ENCODE assay signal across 19 cellular contexts in genomic region chr15:60757831-60758570, GRCh38.
DNase-seq lines count a peak whose midpoint lies in the region; ATAC-seq and TF ChIP-seq lines count a peak whose summit lies in the region.
"Had no signal": no experiment of that assay in that cellular context is flagged by ENCODE, and none has a peak within 500 bp of the region (broad histone marks: within the 10 kb centered on the region; RNA-seq: fewer than 3 reads in every experiment).

No MANE protein-coding gene starts in this region.

- H4K20me1 ChIP-seq in smooth muscle cell (ENCODE audit: low read depth), result peaks cover 25% of the 10 kb centered on the region

- H3K4me2 ChIP-seq in smooth muscle cell, result no peak overlapping the region
- H3K4me2 ChIP-seq: KMS-11 had no signal

- DNase-seq in HT1080 (ENCODE audit: low read depth), result peak; percentile 10
- DNase-seq in NCI-H69 (lab: John Stamatoyannopoulos, UW), result peak; percentile 9
- peak; percentile 55 for DNase-seq in fibroblast of mammary gland (ENCODE audit: low read depth)
- DNase-seq in smooth muscle cell (lab: John Stamatoyannopoulos, UW; ENCODE audit: unreplicated experiment), result no peak
- no peak for DNase-seq in foreskin fibroblast
- DNase-seq in NCI-H1436 treated with DMSO at 0.1 percent for 48 hours (lab: John Stamatoyannopoulos, UW), result no peak
- DNase-seq: activated CD4-positive, alpha-beta T cell treated with anti-CD3 and anti-CD28 coated beads, Interleukin-2, amount 10 ng/mL, durations not matched to agents 7 days and 5 days; activated T-cell treated with anti-CD3 and anti-CD28 coated beads for 4 hours; DND-41; effector memory CD8-positive, alpha-beta T cell; left cardiac atrium; mucosa of descending colon; NCI-H146; NCI-H748 treated with DMSO at 0.1 percent for 48 hours; stimulated activated CD4-positive, alpha-beta T cell treated with anti-CD3 and anti-CD28 coated beads, Interleukin-4, amount 100 ng/mL, for 24 hours; stimulated activated CD8-positive, alpha-beta memory T cell treated with anti-CD3 and anti-CD28 coated beads, Interleukin-4, amount 100 ng/mL, for 48 hours had no signal

- H3K79me2 ChIP-seq in smooth muscle cell (ENCODE audit: low read depth), result no peaks in the 10 kb centered on the region

- H2AFZ ChIP-seq in smooth muscle cell (ENCODE audit: low read depth), result no peak overlapping the region

- ATAC-seq in GM18907 (IDR thresholded peaks at IDR 0.05; ENCODE audit: unreplicated experiment), result no peak
- ATAC-seq: effector memory CD8-positive, alpha-beta T cell; mucosa of descending colon had no signal

- no peak for TF ChIP-seq CTCF in fibroblast of mammary gland (conservative IDR thresholded peaks at IDR 0.05; ENCODE audit: control insufficient read depth, insufficient read depth, low read depth, low read length)
- TF ChIP-seq CTCF in smooth muscle cell (IDR thresholded peaks at IDR 0.05; ENCODE audit: borderline replicate concordance, insufficient read depth, poor library complexity, severe bottlenecking), result no peak
- no peak for TF ChIP-seq CTCF in foreskin fibroblast (IDR thresholded peaks at IDR 0.05; ENCODE audit: low read depth, low read length)

- no peaks in the 10 kb centered on the region for H3K36me3 ChIP-seq in smooth muscle cell (ENCODE audit: low read depth)

- H3K9me3 ChIP-seq in smooth muscle cell (replicated peaks; ENCODE audit: low read depth), result no peaks in the 10 kb centered on the region
- H3K9me3 ChIP-seq: mucosa of descending colon had no signal

- H3K9ac ChIP-seq in smooth muscle cell (ENCODE audit: low read depth), result no peak overlapping the region
- H3K9ac ChIP-seq: KMS-11 had no signal

- peaks cover 18% of the 10 kb centered on the region for H3K27me3 ChIP-seq in smooth muscle cell (ENCODE audit: low read depth)

- H3K27ac ChIP-seq in smooth muscle cell (ENCODE audit: low read depth), result peak overlapping the region; percentile 95
- H3K27ac ChIP-seq: HL-60, KMS-11 had no signal

- no peak overlapping the region for H3K4me3 ChIP-seq in fibroblast of mammary gland (ENCODE audit: control insufficient read depth, low read depth, low read length)
- no peak overlapping the region for H3K4me3 ChIP-seq in smooth muscle cell
- H3K4me3 ChIP-seq in foreskin fibroblast (ENCODE audit: low read depth in 1 of 2, low read length in 2 of 2), result no peak overlapping the region
- H3K4me3 ChIP-seq: mucosa of descending colon had no signal

- H3K4me1 ChIP-seq in smooth muscle cell (ENCODE audit: low read depth), result peaks cover 6% of the 10 kb centered on the region

- 85% methylated on average over 7 of the region's 7 CpGs for WGBS in smooth muscle cell (ENCODE audit: low lambda C conversion rate)

- peaks cover 3% of the 10 kb centered on the region for H3F3A ChIP-seq in smooth muscle cell (ENCODE audit: low read depth)

Comparison
In these comparisons a context has a peak if more than half of its experiments do, and no peak if none do; other contexts are left out.
1. DNase-seq: peak in HT1080 (single experiment), NCI-H69 (single experiment) and fibroblast of mammary gland (single experiment); none in smooth muscle cell (single experiment), foreskin fibroblast (0 of 2) and NCI-H1436 treated with DMSO at 0.1 percent for 48 hours (single experiment).